ENCODE assay signal across 21 cellular contexts in the genomic region with DNA sequence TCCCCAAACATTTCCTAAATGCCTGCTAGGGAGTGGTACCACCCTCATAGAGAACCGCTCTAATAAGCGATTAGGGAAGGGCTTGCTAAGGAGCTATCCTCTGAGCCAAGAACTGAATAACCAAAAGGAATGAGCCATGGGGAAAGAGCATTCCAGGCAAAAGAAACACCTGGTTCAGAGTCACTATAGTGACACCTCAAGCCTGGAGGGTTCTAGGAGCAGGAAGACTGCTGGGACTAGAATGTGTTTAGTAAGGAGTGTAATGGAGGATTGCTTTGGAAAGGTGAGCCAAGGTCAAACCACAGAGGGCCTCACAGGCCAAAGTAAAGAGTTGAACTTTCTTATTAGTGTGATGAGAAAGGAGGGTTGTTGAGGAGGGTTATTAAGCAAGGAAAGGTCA. TPM values are rescaled to one million over a fixed set of nuclear protein-coding genes. Genes with fewer than 3 reads are reported as not detected.
DNase-seq lines count a peak whose midpoint lies in the region; ATAC-seq and TF ChIP-seq lines count a peak whose summit lies in the region.
"Had no signal": no experiment of that assay in that cellular context is flagged by ENCODE, and none has a peak within 500 bp of the region (broad histone marks: within the 10 kb centered on the region; RNA-seq: fewer than 3 reads in every experiment).

No MANE protein-coding gene starts in this region.

- no peak for DNase-seq in RWPE2 (ENCODE audit: low spot score)
- peak; percentile 60 for DNase-seq in epithelial cell of esophagus (ENCODE audit: low read depth)
- DNase-seq in left lung, result no peak
- peak in 1 of 2 donors; percentile 51 for DNase-seq in upper lobe of left lung
- no peak for DNase-seq in cerebellar cortex (ENCODE audit: low spot score)
- DNase-seq in RKO (ENCODE audit: low spot score), result no peak
- no peak for DNase-seq in dedifferentiated amniotic fluid mesenchymal stem cell (ENCODE audit: extremely low spot score)
- DNase-seq in natural killer cell, result no peak
- DNase-seq: BE2C, EL, GF-D8, H7, Karpas-422, MG63, NCI-H1417 treated with DMSO at 0.1 percent for 48 hours, NCI-H187, NCI-H446, NCI-H526 treated with DMSO at 0.1 percent for 48 hours, SJCRH30 had no signal

- H3K27me3 ChIP-seq in RWPE2 (ENCODE audit: insufficient read depth, poor library complexity, severe bottlenecking) (no peaks in the 10 kb centered on the region), left lung (no peaks in the 10 kb centered on the region), upper lobe of left lung (no peaks in the 10 kb centered on the region)
- H3K27me3 ChIP-seq: BE2C, MG63, SJCRH30 had no signal

- H3K4me3 ChIP-seq in RWPE2 (ENCODE audit: severe bottlenecking) (no peak overlapping the region), epithelial cell of esophagus (ENCODE audit: low read length) (no peak overlapping the region), left lung (no peak overlapping the region), upper lobe of left lung (no peak overlapping the region)
- H3K4me3 ChIP-seq: A549, MG63, SJCRH30 had no signal

- H3K9me3 ChIP-seq in RWPE2 (ENCODE audit: severe bottlenecking), result no peaks in the 10 kb centered on the region
- H3K9me3 ChIP-seq in left lung, result no peaks in the 10 kb centered on the region
- no peaks in the 10 kb centered on the region for H3K9me3 ChIP-seq in upper lobe of left lung
- H3K9me3 ChIP-seq: A549, BE2C, MG63, SJCRH30 had no signal

- H3K27ac Mint-ChIP-seq in natural killer cell, result no peak overlapping the region
- H3K27ac Mint-ChIP-seq: IgD-negative memory B cell had no signal

- H3K4me1 Mint-ChIP-seq in natural killer cell, result no peaks in the 10 kb centered on the region
- H3K4me1 Mint-ChIP-seq: IgD-negative memory B cell had no signal

- 76 to 82% methylated on average over 2 of the region's 2 CpGs for WGBS in upper lobe of left lung, 2 donors

- no peaks in the 10 kb centered on the region for H3K36me3 Mint-ChIP-seq in natural killer cell
- H3K36me3 Mint-ChIP-seq: IgD-negative memory B cell had no signal

- intact Hi-C loops in left lung (cut with DNase I), result no loop called here
- intact Hi-C loops in natural killer cell (cut with micrococcal nuclease), result no loop called here

- no peak for TF ChIP-seq CTCF in RWPE2 (IDR thresholded peaks at IDR 0.05; ENCODE audit: poor library complexity, severe bottlenecking)
- TF ChIP-seq CTCF in epithelial cell of esophagus (IDR thresholded peaks at IDR 0.05; ENCODE audit: insufficient read depth, low read depth, low read length, missing control alignments), result no peak
- TF ChIP-seq CTCF in left lung (IDR thresholded peaks at IDR 0.05), result no peak
- TF ChIP-seq CTCF in upper lobe of left lung (IDR thresholded peaks at IDR 0.05), result no peak
- TF ChIP-seq CTCF in natural killer cell (IDR thresholded peaks at IDR 0.05), result no peak

- no peaks in the 10 kb centered on the region for H3K9me3 Mint-ChIP-seq in natural killer cell
- H3K9me3 Mint-ChIP-seq: IgD-negative memory B cell had no signal

- H3K4me1 ChIP-seq in RWPE2 (ENCODE audit: insufficient read depth, poor library complexity, severe bottlenecking) (peaks cover 10% of the 10 kb centered on the region), left lung (no peaks in the 10 kb centered on the region), upper lobe of left lung (peaks cover 0 to 5% (median 0%) of the 10 kb centered on the region in 4 donors)
- H3K4me1 ChIP-seq: A549, BE2C, SJCRH30 had no signal

- TF ChIP-seq EP300 in upper lobe of left lung (IDR thresholded peaks at IDR 0.05), result no peak

- no peak for TF ChIP-seq POLR2A in upper lobe of left lung (IDR thresholded peaks at IDR 0.05)

- H3K27ac ChIP-seq in RWPE2 (ENCODE audit: poor library complexity, severe bottlenecking), result no peak overlapping the region
- H3K27ac ChIP-seq in left lung, result no peak overlapping the region
- H3K27ac ChIP-seq in upper lobe of left lung, result no peak overlapping the region
- H3K27ac ChIP-seq: A549, SJCRH30 had no signal

- ATAC-seq in RWPE2 (ENCODE audit: low read depth) (peak; percentile 42; the same call in 2 of the 3 replicates), left lung (peak; percentile 92), upper lobe of left lung (ENCODE audit: low FRiP score in 2 of 2) (peak; percentile 43 to 88), natural killer cell (no peak)
- ATAC-seq: A549 had no signal

- peaks cover 6 to 13% of the 10 kb centered on the region in 2 donors for H3K27me3 Mint-ChIP-seq in natural killer cell (ENCODE audit: low read depth in 2 of 2)

- no peak overlapping the region for H3K4me3 Mint-ChIP-seq in natural killer cell
- H3K4me3 Mint-ChIP-seq: IgD-negative memory B cell had no signal

- H3K36me3 ChIP-seq in RWPE2 (ENCODE audit: low read depth), result no peaks in the 10 kb centered on the region
- H3K36me3 ChIP-seq in left lung, result no peaks in the 10 kb centered on the region
- no peaks in the 10 kb centered on the region for H3K36me3 ChIP-seq in upper lobe of left lung
- H3K36me3 ChIP-seq: BE2C, MG63, SJCRH30 had no signal

RNA-seq across cellular contexts. Expression of a gene that starts 38.7 kb away (rescaled TPM):
- total RNA-seq in left lung, result 10 to 100 TPM; 19.0 to 24.1 TPM
- total RNA-seq in upper lobe of left lung, result 10 to 100 TPM in 5 of 6 donors, 1 to 10 TPM in 1; 8.8 to 23.5 (median 16.9) TPM
- 10 to 100 TPM; 17.7 to 21.3 (median 18.2) TPM for total RNA-seq in natural killer cell

Comparison
In these comparisons a context has a peak if more than half of its experiments do, and no peak if none do; other contexts are left out.
1. ATAC-seq: peak in RWPE2 (single experiment), left lung (single experiment) and upper lobe of left lung (2 of 2); none in natural killer cell (0 of 3).